ENCODE assay signal across 11 cellular contexts in the genomic region with DNA sequence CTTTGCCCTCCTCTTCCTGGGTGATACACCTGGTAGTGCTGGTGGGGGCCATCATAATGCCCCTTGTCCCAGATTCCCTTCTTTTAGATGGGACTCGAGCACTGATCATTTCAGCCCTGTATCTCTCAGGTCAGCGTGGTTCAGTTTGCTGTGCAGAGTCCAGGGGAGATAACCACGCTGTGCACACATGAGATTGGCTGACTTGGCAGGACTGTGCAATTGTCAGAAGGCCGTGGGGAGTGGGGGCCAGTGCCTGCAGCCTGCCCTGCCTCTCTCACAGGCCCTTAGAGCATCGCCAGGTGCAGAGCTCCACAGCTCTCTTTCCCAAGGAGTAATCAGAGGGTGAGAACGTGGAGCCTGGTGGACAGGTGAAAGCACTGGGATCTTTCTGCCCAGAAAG.
DNase-seq lines count a peak whose midpoint lies in the region.
"Had no signal": no experiment of that assay in that cellular context is flagged by ENCODE, and none has a peak within 500 bp of the region (broad histone marks: within the 10 kb centered on the region; RNA-seq: fewer than 3 reads in every experiment).

No MANE protein-coding gene starts in this region.

- H3K4me3 ChIP-seq in endocrine pancreas (ENCODE audit: control insufficient read depth, insufficient read depth, low read length) (peak overlapping the region; percentile 15), stomach smooth muscle (ENCODE audit: low read length in 2 of 2) (peak overlapping the region in 1 of 2 donors; percentile 29)

- no peaks in the 10 kb centered on the region for H3K36me3 ChIP-seq in endocrine pancreas (ENCODE audit: control insufficient read depth, insufficient read depth, low read length)
- peaks cover 7 to 8% of the 10 kb centered on the region in 2 donors for H3K36me3 ChIP-seq in stomach smooth muscle (ENCODE audit: control insufficient read depth in 2 of 2, insufficient read depth in 2 of 2, low read length in 2 of 2)

- H3K27me3 ChIP-seq in endocrine pancreas (ENCODE audit: control insufficient read depth, insufficient read depth, low read length) (no peaks in the 10 kb centered on the region), stomach smooth muscle (ENCODE audit: control insufficient read depth in 1 of 2, insufficient read depth in 2 of 2, low read length in 2 of 2) (no peaks in the 10 kb centered on the region)

- H3K9ac ChIP-seq in endocrine pancreas (ENCODE audit: control insufficient read depth, insufficient read depth, low read length) (no peak overlapping the region), stomach smooth muscle (ENCODE audit: low read length in 2 of 2) (no peak overlapping the region)

- DNase-seq in NCI-H1092 treated with DMSO at 0.1 percent for 48 hours (lab: John Stamatoyannopoulos, UW) = peak; percentile 88
- DNase-seq in NCI-H345 (lab: John Stamatoyannopoulos, UW) = peak; percentile 48
- DNase-seq in kidney glomerular epithelial cell (lab: John Stamatoyannopoulos, UW) = no peak
- DNase-seq in AML-193 (lab: John Stamatoyannopoulos, UW) = no peak
- no peak for DNase-seq in AG08395 (ENCODE audit: low spot score)
- DNase-seq: activated CD8-positive, alpha-beta memory T cell treated with anti-CD3 and anti-CD28 coated beads, Interleukin-2, amount 50 U/mL, for 48 hours; CD8-positive, alpha-beta T cell; cortex of kidney; right cardiac atrium had no signal

- no peaks in the 10 kb centered on the region for H3K9me3 ChIP-seq in endocrine pancreas (ENCODE audit: control insufficient read depth, low read length)
- no peaks in the 10 kb centered on the region for H3K9me3 ChIP-seq in stomach smooth muscle (ENCODE audit: control insufficient read depth in 2 of 2, low read length in 2 of 2)

- H3K4me1 ChIP-seq in endocrine pancreas (ENCODE audit: control insufficient read depth, insufficient read depth, low read length) = no peaks in the 10 kb centered on the region
- H3K4me1 ChIP-seq in stomach smooth muscle (ENCODE audit: control insufficient read depth, insufficient read depth, low read length) = peaks cover 60% of the 10 kb centered on the region

- peak overlapping the region; percentile 31 for H3K27ac ChIP-seq in stomach smooth muscle (ENCODE audit: low read length)

Comparison
In these comparisons a context has a peak if more than half of its experiments do, and no peak if none do; other contexts are left out.
1. DNase-seq: peak in NCI-H1092 treated with DMSO at 0.1 percent for 48 hours (single experiment) and NCI-H345 (single experiment); none in kidney glomerular epithelial cell (single experiment), AML-193 (0 of 2) and AG08395 (single experiment).